In the genomic region with DNA sequence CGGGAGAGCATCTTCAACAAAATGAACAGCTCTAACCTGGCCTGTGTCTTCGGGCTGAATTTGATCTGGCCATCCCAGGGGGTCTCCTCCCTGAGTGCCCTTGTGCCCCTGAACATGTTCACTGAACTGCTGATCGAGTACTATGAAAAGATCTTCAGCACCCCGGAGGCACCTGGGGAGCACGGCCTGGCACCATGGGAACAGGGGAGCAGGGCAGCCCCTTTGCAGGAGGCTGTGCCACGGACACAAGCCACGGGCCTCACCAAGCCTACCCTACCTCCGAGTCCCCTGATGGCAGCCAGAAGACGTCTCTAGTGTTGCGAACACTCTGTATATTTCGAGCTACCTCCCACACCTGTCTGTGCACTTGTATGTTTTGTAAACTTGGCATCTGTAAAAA, we compare ENCODE assay signal across 20 cellular contexts.
DNase-seq lines count a peak whose midpoint lies in the region; ATAC-seq, FAIRE-seq and TF ChIP-seq lines count a peak whose summit lies in the region.
"Had no signal": no experiment of that assay in that cellular context is flagged by ENCODE, and none has a peak within 500 bp of the region (broad histone marks: within the 10 kb centered on the region; RNA-seq: fewer than 3 reads in every experiment).

No MANE protein-coding gene starts in this region.

- H3K9me3 ChIP-seq in kidney (ENCODE audit: control insufficient read depth in 1 of 2, low read length in 2 of 2), result no peaks in the 10 kb centered on the region
- H3K9me3 ChIP-seq: A549; BLaER1 treated with 17β-estradiol and CSF1 and Interleukin-3, amounts not matched to agents 10 nM and 100 nM; Caco-2 had no signal

- FAIRE-seq in kidney (lab: Jason Lieb, UNC), result no peak
- FAIRE-seq: A549, D721Med, G401.6, GM12891, GM19239 had no signal

- intact Hi-C loops in kidney (cut with DNase I), result no loop called here

- DNase-seq in H7, result peak; percentile 25
- DNase-seq in kidney, result peak; percentile 16
- DNase-seq in NAMALWA (ENCODE audit: low spot score), result no peak
- no peak for DNase-seq in NK-92 (lab: John Stamatoyannopoulos, UW; ENCODE audit: unreplicated experiment)
- DNase-seq: AML-193; Caco-2; Calu3; CD4-positive, alpha-beta T cell; CD8-positive, alpha-beta T cell; DMS79 treated with DMSO at 0.1 percent for 48 hours; GF-D8 had no signal

- peak overlapping the region; percentile 10; the same call in 1 of the 2 replicates for H3K27ac ChIP-seq in 22Rv1
- no peak overlapping the region for H3K27ac ChIP-seq in kidney (ENCODE audit: low read depth in 2 of 2, low read length in 2 of 2)
- H3K27ac ChIP-seq: A549; BLaER1 treated with 17β-estradiol and CSF1 and Interleukin-3, amounts not matched to agents 10 nM and 100 nM; C4-2B had no signal

- no peak for ATAC-seq in GM21737 (IDR thresholded peaks at IDR 0.05; ENCODE audit: unreplicated experiment)
- ATAC-seq: CD8-positive, alpha-beta T cell had no signal

- H3K4me3 ChIP-seq in H7 (ENCODE audit: insufficient read depth, low read depth, low read length), result no peak overlapping the region
- H3K4me3 ChIP-seq in kidney (ENCODE audit: low read length in 2 of 2), result no peak overlapping the region
- H3K4me3 ChIP-seq: A549; BLaER1 treated with 17β-estradiol and CSF1 and Interleukin-3, amounts not matched to agents 10 nM and 100 nM had no signal

- no peaks in the 10 kb centered on the region for H3K4me1 ChIP-seq in kidney (ENCODE audit: control insufficient read depth in 1 of 2, insufficient read depth in 1 of 2, low read depth in 1 of 2, low read length in 2 of 2)
- H3K4me1 ChIP-seq: A549; BLaER1 treated with 17β-estradiol and CSF1 and Interleukin-3, amounts not matched to agents 10 nM and 100 nM; Caco-2 had no signal

- no peak overlapping the region for H3K9ac ChIP-seq in kidney (ENCODE audit: low read length in 2 of 2)
- H3K9ac ChIP-seq: BLaER1 treated with 17β-estradiol and CSF1 and Interleukin-3, amounts not matched to agents 10 nM and 100 nM had no signal

- no peak for TF ChIP-seq CTCF in 22Rv1 (IDR thresholded peaks at IDR 0.05)
- no peak for TF ChIP-seq CTCF in kidney (IDR thresholded peaks at IDR 0.05; ENCODE audit: borderline replicate concordance, extremely low read depth, insufficient read depth)

- no peaks in the 10 kb centered on the region for H3K27me3 ChIP-seq in H7 (ENCODE audit: control insufficient read depth, insufficient read depth, low read length)
- H3K27me3 ChIP-seq: BLaER1 treated with 17β-estradiol and CSF1 and Interleukin-3, amounts not matched to agents 10 nM and 100 nM had no signal

- peaks cover 2% of the 10 kb centered on the region for H3K36me3 ChIP-seq in H7 (replicated peaks; ENCODE audit: control insufficient read depth, insufficient read depth, low read length)
- peaks cover 0 to 2% of the 10 kb centered on the region in 2 donors for H3K36me3 ChIP-seq in kidney (ENCODE audit: control insufficient read depth in 1 of 2, insufficient read depth in 2 of 2, low read length in 2 of 2)
- H3K36me3 ChIP-seq: BLaER1 treated with 17β-estradiol and CSF1 and Interleukin-3, amounts not matched to agents 10 nM and 100 nM had no signal

Comparison
In these comparisons a context has a peak if more than half of its experiments do, and no peak if none do; other contexts are left out.
1. DNase-seq: peak in H7 (single experiment) and kidney (single experiment); none in NAMALWA (single experiment) and NK-92 (single experiment).